ENCODE assay signal across 28 cellular contexts in genomic region chr4:41681054-41681453, GRCh38.
"Had no signal": no experiment of that assay in that cellular context is flagged by ENCODE, and none has a peak within 500 bp of the region (broad histone marks: within the 10 kb centered on the region; RNA-seq: fewer than 3 reads in every experiment).

No MANE protein-coding gene starts in this region.

- H3K27ac Mint-ChIP-seq: natural killer cell; nephron; neural progenitor cell; progenitor cell of endocrine pancreas; stimulated activated effector memory CD8-positive, alpha-beta T cell treated with anti-CD3 and anti-CD28 coated beads, Interleukin-12 subunit alpha, Interleukin-12 subunit beta, amount 100 ng/mL, for 72 hours; stimulated activated naive B cell treated with anti-CD40 and anti-IgM and Interleukin-4, amounts not matched to agents 10 μg/mL and 1 μg/mL and 100 μg/mL, for 72 hours; stimulated activated naive CD8-positive, alpha-beta T cell treated with anti-CD3 and anti-CD28 coated beads, Interleukin-15, Interleukin-2, amounts not matched to agents 100 ng/mL and 50 ng/mL, for 24 hours; type B pancreatic cell had no signal

- H3K4me3 ChIP-seq: neural progenitor cell, ovary, psoas muscle, right lobe of liver, sigmoid colon, stomach, thoracic aorta, thyroid gland, tibial nerve, upper lobe of right lung, uterus had no signal

- H3K9me3 Mint-ChIP-seq: natural killer cell; nephron; neural progenitor cell; stimulated activated effector memory CD8-positive, alpha-beta T cell treated with anti-CD3 and anti-CD28 coated beads, Interleukin-12 subunit alpha, Interleukin-12 subunit beta, amount 100 ng/mL, for 72 hours; stimulated activated naive B cell treated with anti-CD40 and anti-IgM and Interleukin-4, amounts not matched to agents 10 μg/mL and 1 μg/mL and 100 μg/mL, for 72 hours; stimulated activated naive CD8-positive, alpha-beta T cell treated with anti-CD3 and anti-CD28 coated beads, Interleukin-15, Interleukin-2, amounts not matched to agents 100 ng/mL and 50 ng/mL, for 24 hours; type B pancreatic cell had no signal

- H3K4me1 ChIP-seq: neural progenitor cell, parathyroid adenoma, psoas muscle, right lobe of liver, sigmoid colon, stomach, tibial nerve, upper lobe of right lung, uterus had no signal

- H3K36me3 ChIP-seq: neural progenitor cell, ovary, uterus had no signal

- H3K27me3 ChIP-seq: neural progenitor cell, ovary, right lobe of liver, sigmoid colon, stomach, thyroid gland, tibial nerve, upper lobe of right lung, uterus had no signal

- H3K9me3 ChIP-seq: ovary, psoas muscle, right lobe of liver, sigmoid colon, stomach, thoracic aorta, thyroid gland, tibial nerve, upper lobe of right lung, uterus had no signal

- H3K27ac ChIP-seq: neural progenitor cell, ovary, parathyroid adenoma, psoas muscle, right lobe of liver, sigmoid colon, stomach, thoracic aorta, thyroid gland, tibial nerve, upper lobe of right lung, uterus had no signal

- DNase-seq: natural killer cell; occipital lobe; ovary; posterior cingulate gyrus; psoas muscle; right cardiac atrium; right lobe of liver; sigmoid colon; small intestine; stimulated activated CD4-positive, alpha-beta T cell treated with anti-CD3 and anti-CD28 coated beads, Interleukin-15, amount 100 ng/mL, for 24 hours; stimulated activated CD4-positive, alpha-beta T cell treated with anti-CD3 and anti-CD28 coated beads, Interleukin-2, amount 100 ng/mL, for 24 hours; stimulated activated CD4-positive, alpha-beta T cell treated with anti-CD3 and anti-CD28 coated beads, Interleukin-2, amount 100 ng/mL, for 48 hours; stimulated activated CD4-positive, alpha-beta T cell treated with anti-CD3 and anti-CD28 coated beads, Interleukin-4, amount 100 ng/mL, for 24 hours; stimulated activated naive B cell treated with anti-CD40 and anti-IgM and Interleukin-4, amounts not matched to agents 10 μg/mL and 1 μg/mL and 100 μg/mL, for 72 hours; stimulated activated naive CD4-positive, alpha-beta T cell treated with Interleukin-2 at 50 U/mL for 16 hours; stomach; thyroid gland; upper lobe of right lung; uterus had no signal

- ATAC-seq: natural killer cell; psoas muscle; right cardiac atrium; right lobe of liver; stimulated activated effector memory CD8-positive, alpha-beta T cell treated with anti-CD3 and anti-CD28 coated beads, Interleukin-12 subunit alpha, Interleukin-12 subunit beta, amount 100 ng/mL, for 72 hours; stimulated activated naive B cell treated with anti-CD40 and anti-IgM and Interleukin-4, amounts not matched to agents 10 μg/mL and 1 μg/mL and 100 μg/mL, for 72 hours; upper lobe of right lung had no signal

- H3K4me3 Mint-ChIP-seq: natural killer cell; nephron; neural progenitor cell; stimulated activated effector memory CD8-positive, alpha-beta T cell treated with anti-CD3 and anti-CD28 coated beads, Interleukin-12 subunit alpha, Interleukin-12 subunit beta, amount 100 ng/mL, for 72 hours; stimulated activated naive B cell treated with anti-CD40 and anti-IgM and Interleukin-4, amounts not matched to agents 10 μg/mL and 1 μg/mL and 100 μg/mL, for 72 hours; stimulated activated naive CD8-positive, alpha-beta T cell treated with anti-CD3 and anti-CD28 coated beads, Interleukin-15, Interleukin-2, amounts not matched to agents 100 ng/mL and 50 ng/mL, for 24 hours; type B pancreatic cell had no signal

- H3K4me1 Mint-ChIP-seq: natural killer cell; nephron; stimulated activated effector memory CD8-positive, alpha-beta T cell treated with anti-CD3 and anti-CD28 coated beads, Interleukin-12 subunit alpha, Interleukin-12 subunit beta, amount 100 ng/mL, for 72 hours; stimulated activated naive B cell treated with anti-CD40 and anti-IgM and Interleukin-4, amounts not matched to agents 10 μg/mL and 1 μg/mL and 100 μg/mL, for 72 hours had no signal

- H3K27me3 Mint-ChIP-seq: progenitor cell of endocrine pancreas, type B pancreatic cell had no signal

- H3K36me3 Mint-ChIP-seq: natural killer cell; stimulated activated effector memory CD8-positive, alpha-beta T cell treated with anti-CD3 and anti-CD28 coated beads, Interleukin-12 subunit alpha, Interleukin-12 subunit beta, amount 100 ng/mL, for 72 hours; stimulated activated naive B cell treated with anti-CD40 and anti-IgM and Interleukin-4, amounts not matched to agents 10 μg/mL and 1 μg/mL and 100 μg/mL, for 72 hours had no signal
